In genomic region chr2:240514631-240515030, GRCh38 we compare ENCODE assay signal across 12 cellular contexts. TPM values are rescaled to one million over a fixed set of nuclear protein-coding genes. Genes with fewer than 3 reads are reported as not detected.
A peak's percentile ranks its signal among the peaks of the same experiment; 100 is the strongest.
DNase-seq lines count a peak whose midpoint lies in the region; ATAC-seq and TF ChIP-seq lines count a peak whose summit lies in the region.
"Had no signal": no experiment of that assay in that cellular context is flagged by ENCODE, and none has a peak within 500 bp of the region (broad histone marks: within the 10 kb centered on the region; RNA-seq: fewer than 3 reads in every experiment).

No MANE protein-coding gene starts in this region.

- H4K20me1 ChIP-seq in SU-DHL-6 (ENCODE audit: low read depth, low read length): no peaks in the 10 kb centered on the region

- TF ChIP-seq CTCF in SU-DHL-6 (IDR thresholded peaks at IDR 0.05; ENCODE audit: insufficient read depth, low read length, poor library complexity, severe bottlenecking): no peak
- no peak for TF ChIP-seq CTCF in type B pancreatic cell (conservative IDR thresholded peaks at IDR 0.05)
- no peak for TF ChIP-seq CTCF in upper lobe of right lung (IDR thresholded peaks at IDR 0.05)

- no peaks in the 10 kb centered on the region for H3K9me3 Mint-ChIP-seq in activated naive CD4-positive, alpha-beta T cell treated with anti-CD3 and anti-CD28 coated beads, Interleukin-2, amount 10 ng/mL, durations not matched to agents 7 days and 5 days
- no peaks in the 10 kb centered on the region for H3K9me3 Mint-ChIP-seq in type B pancreatic cell
- H3K9me3 Mint-ChIP-seq: activated CD4-positive, alpha-beta T cell treated with anti-CD3 and anti-CD28 coated beads, Interleukin-2, amount 10 ng/mL, durations not matched to agents 7 days and 5 days; activated naive CD8-positive, alpha-beta T cell treated with anti-CD3 and anti-CD28 coated beads, Interleukin-2, amount 10 ng/mL, durations not matched to agents 7 days and 5 days had no signal

- in situ Hi-C loops in HAP-1 (cut with MboI; ENCODE audit: low sequenced_read_pairs): no loop called here

- CTCF ChIA-PET in activated naive CD4-positive, alpha-beta T cell treated with anti-CD3 and anti-CD28 coated beads, Interleukin-2, amount 10 ng/mL, durations not matched to agents 7 days and 5 days (lab: Charles Lee): interaction anchor here (0.7 to 1.9 kb wide), 18 partner anchors 10 to 327 kb away, joined by 3 to 20 read pairs (median 4); partner anchors contain the start of genes ANKMY1 and CAPN10

- no peaks in the 10 kb centered on the region for H3F3A ChIP-seq in SU-DHL-6 (ENCODE audit: insufficient read depth)

- H3K9me2 ChIP-seq in SU-DHL-6 (replicated peaks; ENCODE audit: insufficient read depth, low read length): no peaks in the 10 kb centered on the region

- H3K27ac ChIP-seq in SU-DHL-6 (ENCODE audit: low read depth, low read length) (peak overlapping the region; percentile 20; the same call in 1 of the 2 replicates), upper lobe of right lung (no peak overlapping the region)
- H3K27ac ChIP-seq: cardiac muscle cell had no signal

- H3K4me3 ChIP-seq in SU-DHL-6 (ENCODE audit: insufficient read depth, low read length, poor library complexity, severe bottlenecking) (no peak overlapping the region), HAP-1 (no peak overlapping the region), upper lobe of right lung (no peak overlapping the region)
- H3K4me3 ChIP-seq: cardiac muscle cell had no signal

- H3K36me3 Mint-ChIP-seq in activated naive CD4-positive, alpha-beta T cell treated with anti-CD3 and anti-CD28 coated beads, Interleukin-2, amount 10 ng/mL, durations not matched to agents 7 days and 5 days: peaks cover 4% of the 10 kb centered on the region
- peaks cover 6% of the 10 kb centered on the region for H3K36me3 Mint-ChIP-seq in type B pancreatic cell

- peaks cover 13% of the 10 kb centered on the region for H3K4me1 Mint-ChIP-seq in activated naive CD4-positive, alpha-beta T cell treated with anti-CD3 and anti-CD28 coated beads, Interleukin-2, amount 10 ng/mL, durations not matched to agents 7 days and 5 days
- H3K4me1 Mint-ChIP-seq in type B pancreatic cell (ENCODE audit: unreplicated experiment): peaks cover 8% of the 10 kb centered on the region

- H3K27me3 ChIP-seq in SU-DHL-6 (ENCODE audit: low read length): no peaks in the 10 kb centered on the region
- no peaks in the 10 kb centered on the region for H3K27me3 ChIP-seq in HAP-1 (ENCODE audit: low read depth)
- no peaks in the 10 kb centered on the region for H3K27me3 ChIP-seq in upper lobe of right lung

- no peaks in the 10 kb centered on the region for H3K79me2 ChIP-seq in SU-DHL-6 (ENCODE audit: insufficient read depth, low read length)

- H3K27me3 Mint-ChIP-seq in activated naive CD4-positive, alpha-beta T cell treated with anti-CD3 and anti-CD28 coated beads, Interleukin-2, amount 10 ng/mL, durations not matched to agents 7 days and 5 days: peaks cover 8% of the 10 kb centered on the region
- no peaks in the 10 kb centered on the region for H3K27me3 Mint-ChIP-seq in type B pancreatic cell
- H3K27me3 Mint-ChIP-seq: activated CD4-positive, alpha-beta T cell treated with anti-CD3 and anti-CD28 coated beads, Interleukin-2, amount 10 ng/mL, durations not matched to agents 7 days and 5 days; activated naive CD8-positive, alpha-beta T cell treated with anti-CD3 and anti-CD28 coated beads, Interleukin-2, amount 10 ng/mL, durations not matched to agents 7 days and 5 days had no signal

- H3K9me3 ChIP-seq in SU-DHL-6 (ENCODE audit: insufficient read depth, low read length): no peaks in the 10 kb centered on the region
- H3K9me3 ChIP-seq in HAP-1: no peaks in the 10 kb centered on the region
- H3K9me3 ChIP-seq in upper lobe of right lung: no peaks in the 10 kb centered on the region

- H3K4me3 Mint-ChIP-seq in activated naive CD4-positive, alpha-beta T cell treated with anti-CD3 and anti-CD28 coated beads, Interleukin-2, amount 10 ng/mL, durations not matched to agents 7 days and 5 days: no peak overlapping the region
- no peak overlapping the region for H3K4me3 Mint-ChIP-seq in type B pancreatic cell
- H3K4me3 Mint-ChIP-seq: activated CD4-positive, alpha-beta T cell treated with anti-CD3 and anti-CD28 coated beads, Interleukin-2, amount 10 ng/mL, durations not matched to agents 7 days and 5 days; activated naive CD8-positive, alpha-beta T cell treated with anti-CD3 and anti-CD28 coated beads, Interleukin-2, amount 10 ng/mL, durations not matched to agents 7 days and 5 days had no signal

- H3K36me3 ChIP-seq in SU-DHL-6 (ENCODE audit: low read length) (no peaks in the 10 kb centered on the region), HAP-1 (replicated peaks) (no peaks in the 10 kb centered on the region), upper lobe of right lung (no peaks in the 10 kb centered on the region)
- H3K36me3 ChIP-seq: cardiac muscle cell had no signal

- no peak overlapping the region for H3K9ac ChIP-seq in SU-DHL-6 (ENCODE audit: low read length)

- no peak overlapping the region for H3K27ac Mint-ChIP-seq in activated naive CD4-positive, alpha-beta T cell treated with anti-CD3 and anti-CD28 coated beads, Interleukin-2, amount 10 ng/mL, durations not matched to agents 7 days and 5 days
- no peak overlapping the region for H3K27ac Mint-ChIP-seq in type B pancreatic cell
- H3K27ac Mint-ChIP-seq: activated CD4-positive, alpha-beta T cell treated with anti-CD3 and anti-CD28 coated beads, Interleukin-2, amount 10 ng/mL, durations not matched to agents 7 days and 5 days had no signal

- no peak overlapping the region for H2AFZ ChIP-seq in SU-DHL-6 (ENCODE audit: low read depth, low read length, severe bottlenecking)

- ATAC-seq in upper lobe of right lung: no peak

- no peaks in the 10 kb centered on the region for H3K4me1 ChIP-seq in HAP-1
- H3K4me1 ChIP-seq in upper lobe of right lung: peaks cover under 1% of the 10 kb centered on the region

- intact Hi-C loops in upper lobe of right lung (cut with DNase I): no loop called here

- peak; percentile 4 for DNase-seq in activated naive CD4-positive, alpha-beta T cell treated with anti-CD3 and anti-CD28 coated beads, Interleukin-2, amount 10 ng/mL, durations not matched to agents 7 days and 5 days
- no peak for DNase-seq in activated naive CD4-positive, alpha-beta T cell treated with Interleukin-2 at 50 U/mL for 16 hours
- peak; percentile 42 for DNase-seq in islet precursor cell
- DNase-seq in type B pancreatic cell (ENCODE audit: extremely low spot score, unreplicated experiment): peak; percentile 48
- DNase-seq in MV-4-11 (lab: John Stamatoyannopoulos, UW): no peak
- no peak for DNase-seq in HAP-1 (ENCODE audit: low spot score in 2 of 2)
- no peak for DNase-seq in upper lobe of right lung
- DNase-seq: activated CD4-positive, alpha-beta T cell treated with anti-CD3 and anti-CD28 coated beads, Interleukin-2, amount 10 ng/mL, durations not matched to agents 7 days and 5 days; activated naive CD8-positive, alpha-beta T cell treated with anti-CD3 and anti-CD28 coated beads, Interleukin-2, amount 10 ng/mL, durations not matched to agents 7 days and 5 days; glutamatergic neuron had no signal

- H3K4me2 ChIP-seq in SU-DHL-6 (ENCODE audit: low read depth, low read length, poor library complexity, severe bottlenecking): no peak overlapping the region

RNA-seq across cellular contexts. Expression of gene ANKMY1, which starts 43.2 kb away (rescaled TPM):
- total RNA-seq in type B pancreatic cell (ENCODE audit: low replicate concordance) (13.4 and 16.8 TPM in 2 replicates), upper lobe of right lung (19.3 TPM)

RNA-seq across cellular contexts. Expression of gene DUSP28, which starts 45.5 kb away (rescaled TPM):
- total RNA-seq in type B pancreatic cell (ENCODE audit: low replicate concordance) (4.3 and 6.4 TPM in 2 replicates), upper lobe of right lung (5.3 TPM)

RNA-seq across cellular contexts. Expression of gene RNPEPL1, which starts 53.7 kb away (rescaled TPM):
- total RNA-seq in type B pancreatic cell (ENCODE audit: low replicate concordance) (40.5 and 66.4 TPM in 2 replicates), upper lobe of right lung (88.6 TPM)

Comparison
In these comparisons a context has a peak if more than half of its experiments do, and no peak if none do; other contexts are left out.
1. DNase-seq: peak in activated naive CD4-positive, alpha-beta T cell treated with anti-CD3 and anti-CD28 coated beads, Interleukin-2, amount 10 ng/mL, durations not matched to agents 7 days and 5 days (single experiment), islet precursor cell (single experiment) and type B pancreatic cell (single experiment); none in activated naive CD4-positive, alpha-beta T cell treated with Interleukin-2 at 50 U/mL for 16 hours (single experiment), MV-4-11 (single experiment), HAP-1 (0 of 2) and upper lobe of right lung (single experiment).